17 cellular contexts compared by ENCODE assay signal in genomic region chr17:68602267-68602644, GRCh38. TPM values are rescaled to one million over a fixed set of nuclear protein-coding genes. Genes with fewer than 3 reads are reported as not detected.
DNase-seq lines count a peak whose midpoint lies in the region; ATAC-seq and TF ChIP-seq lines count a peak whose summit lies in the region.
"Had no signal": no experiment of that assay in that cellular context is flagged by ENCODE, and none has a peak within 500 bp of the region (broad histone marks: within the 10 kb centered on the region; RNA-seq: fewer than 3 reads in every experiment).

No MANE protein-coding gene starts in this region.

- H3K4me2 ChIP-seq in mesenchymal stem cell (ENCODE audit: low read length, poor library complexity, severe bottlenecking), result no peak overlapping the region
- H3K4me2 ChIP-seq: BLaER1, SK-N-SH had no signal

- TF ChIP-seq CTCF in stomach (IDR thresholded peaks at IDR 0.05) (no peak), chondrocyte (IDR thresholded peaks at IDR 0.05) (no peak)

- peak overlapping the region; percentile 76 for H3K4me3 Mint-ChIP-seq in T-helper 17 cell
- peak overlapping the region; percentile 81 for H3K4me3 Mint-ChIP-seq in dendritic cell treated with granulocyte-macrophage colony-stimulating factor and Interleukin-4, amounts not matched to agents 40 ng/mL and 50 ng/mL, for 4 days
- no peak overlapping the region for H3K4me3 Mint-ChIP-seq in chondrocyte (ENCODE audit: unreplicated experiment)
- H3K4me3 Mint-ChIP-seq: activated CD4-positive, alpha-beta memory T cell treated with anti-CD3 and anti-CD28 coated beads for 36 hours had no signal

- no peak overlapping the region for H4K8ac ChIP-seq in mesenchymal stem cell (ENCODE audit: low read length)

- H3K4me1 ChIP-seq in mesenchymal stem cell (ENCODE audit: control insufficient read depth, insufficient read depth, low read depth, low read length) (peaks cover 17% of the 10 kb centered on the region), stomach (peaks cover 23 to 53% (median 34%) of the 10 kb centered on the region in 4 donors)
- H3K4me1 ChIP-seq: BLaER1 had no signal

- no peak overlapping the region for H2BK5ac ChIP-seq in mesenchymal stem cell (ENCODE audit: low read depth, low read length, poor library complexity, severe bottlenecking)

- H3K4me3 ChIP-seq in mesenchymal stem cell (ENCODE audit: insufficient read depth in 1 of 2, low read depth in 1 of 2, low read length in 2 of 2) (peak overlapping the region in 1 of 2 experiments; percentile 62), stomach (no peak overlapping the region)
- H3K4me3 ChIP-seq: BLaER1 had no signal

- H3K9me3 ChIP-seq in T-helper 17 cell (ENCODE audit: control insufficient read depth, low read length, poor library complexity, severe bottlenecking), result no peaks in the 10 kb centered on the region
- H3K9me3 ChIP-seq in mesenchymal stem cell (ENCODE audit: control insufficient read depth, low read length), result peaks cover 15% of the 10 kb centered on the region
- peaks cover 0 to 3% (median under 1%) of the 10 kb centered on the region in 4 donors for H3K9me3 ChIP-seq in stomach
- H3K9me3 ChIP-seq: SK-N-SH had no signal

- intact Hi-C loops in dendritic cell treated with granulocyte-macrophage colony-stimulating factor and Interleukin-4, amounts not matched to agents 40 ng/mL and 50 ng/mL, for 4 days (cut with micrococcal nuclease), result no loop called here
- intact Hi-C loops in stomach (cut with DNase I; ENCODE audit: low total_unique reads), result no loop called here

- H3K27ac Mint-ChIP-seq in T-helper 17 cell, result no peak overlapping the region
- peak overlapping the region; percentile 85 for H3K27ac Mint-ChIP-seq in dendritic cell treated with granulocyte-macrophage colony-stimulating factor and Interleukin-4, amounts not matched to agents 40 ng/mL and 50 ng/mL, for 4 days
- no peak overlapping the region for H3K27ac Mint-ChIP-seq in chondrocyte (ENCODE audit: unreplicated experiment)
- H3K27ac Mint-ChIP-seq: activated CD4-positive, alpha-beta memory T cell treated with anti-CD3 and anti-CD28 coated beads for 36 hours; stimulated activated naive CD8-positive, alpha-beta T cell treated with anti-CD3 and anti-CD28 coated beads, Interleukin-15, amount 100 ng/mL, for 72 hours had no signal

- no peaks in the 10 kb centered on the region for H3K79me1 ChIP-seq in mesenchymal stem cell (replicated peaks; ENCODE audit: low read length, poor library complexity, severe bottlenecking)

- no peak overlapping the region for H3K4ac ChIP-seq in mesenchymal stem cell (ENCODE audit: low read depth in 1 of 2, low read length in 2 of 2)

- H3K27me3 Mint-ChIP-seq in T-helper 17 cell (peaks cover 56% of the 10 kb centered on the region), chondrocyte (ENCODE audit: low read depth) (peaks cover 33% of the 10 kb centered on the region)
- H3K27me3 Mint-ChIP-seq in dendritic cell treated with granulocyte-macrophage colony-stimulating factor and Interleukin-4, amounts not matched to agents 40 ng/mL and 50 ng/mL, for 4 days, result peaks cover 29% of the 10 kb centered on the region

- no peak overlapping the region for H3K18ac ChIP-seq in mesenchymal stem cell (ENCODE audit: low read depth in 1 of 2, low read length in 2 of 2)

- H3K23ac ChIP-seq in mesenchymal stem cell (ENCODE audit: low read length in 2 of 2), result no peak overlapping the region

- H3K9ac ChIP-seq in mesenchymal stem cell (ENCODE audit: low read length), result peak overlapping the region; percentile 65
- H3K9ac ChIP-seq: BLaER1, SK-N-SH had no signal

- H2BK15ac ChIP-seq in mesenchymal stem cell (ENCODE audit: low read depth, poor library complexity, severe bottlenecking), result no peak overlapping the region

- 71% methylated on average over 4 of the region's 5 CpGs for WGBS in mesenchymal stem cell
- WGBS in stomach, 5 donors, result 54 to 63% (median 58%) methylated on average over 5 of the region's 5 CpGs

- ATAC-seq in T-helper 17 cell (no peak), GM19023 (IDR thresholded peaks at IDR 0.05; ENCODE audit: unreplicated experiment) (no peak)
- ATAC-seq: PC-3; stimulated activated naive CD8-positive, alpha-beta T cell treated with anti-CD3 and anti-CD28 coated beads, Interleukin-15, amount 100 ng/mL, for 72 hours had no signal

- no peak overlapping the region for H4K91ac ChIP-seq in mesenchymal stem cell (ENCODE audit: low read length)

- H3K36me3 ChIP-seq in mesenchymal stem cell (ENCODE audit: control insufficient read depth in 1 of 2, insufficient read depth in 2 of 2, low read depth in 1 of 2, low read length in 2 of 2) (peaks cover 0 to 18% of the 10 kb centered on the region in 2 experiments), stomach (no peaks in the 10 kb centered on the region)
- H3K36me3 ChIP-seq: BLaER1 had no signal

- no peak overlapping the region for H2AK5ac ChIP-seq in mesenchymal stem cell (ENCODE audit: low read length, severe bottlenecking)

- H3K9me3 Mint-ChIP-seq in dendritic cell treated with granulocyte-macrophage colony-stimulating factor and Interleukin-4, amounts not matched to agents 40 ng/mL and 50 ng/mL, for 4 days, result peaks cover 5% of the 10 kb centered on the region
- peaks cover 11% of the 10 kb centered on the region for H3K9me3 Mint-ChIP-seq in chondrocyte (ENCODE audit: low read depth)

- H3K27me3 ChIP-seq in mesenchymal stem cell (ENCODE audit: control insufficient read depth in 1 of 2, insufficient read depth in 1 of 2, low read length in 2 of 2) (peaks cover 0 to 70% of the 10 kb centered on the region in 2 experiments), stomach (peaks cover 0 to 28% (median 16%) of the 10 kb centered on the region in 3 donors)

- DNase-seq in T-helper 17 cell, result no peak
- no peak for DNase-seq in mesenchymal stem cell
- DNase-seq in stomach, result no peak
- no peak for DNase-seq in Ammon's horn (ENCODE audit: low spot score)
- DNase-seq in chondrocyte (ENCODE audit: low spot score), result no peak
- DNase-seq: activated CD4-positive, alpha-beta memory T cell treated with anti-CD3 and anti-CD28 coated beads for 36 hours; DMS79; effector CD8-positive, alpha-beta T cell; NCI-H146; NCI-H524; PC-3; SK-N-SH; stimulated activated naive CD8-positive, alpha-beta T cell treated with anti-CD3 and anti-CD28 coated beads, Interleukin-15, amount 100 ng/mL, for 72 hours had no signal

- no peak overlapping the region for H2AFZ ChIP-seq in mesenchymal stem cell (ENCODE audit: low read depth, low read length)

- no peak overlapping the region for H3K27ac ChIP-seq in mesenchymal stem cell (ENCODE audit: low read length, poor library complexity, severe bottlenecking)
- H3K27ac ChIP-seq in stomach, result peak overlapping the region; percentile 74 to 92 (median 85)
- H3K27ac ChIP-seq: BLaER1 had no signal

- no peak for TF ChIP-seq EP300 in stomach (IDR thresholded peaks at IDR 0.05)

- H3K4me1 Mint-ChIP-seq in T-helper 17 cell (peaks cover 7% of the 10 kb centered on the region), chondrocyte (ENCODE audit: low read depth) (peaks cover 8% of the 10 kb centered on the region)
- H3K4me1 Mint-ChIP-seq in dendritic cell treated with granulocyte-macrophage colony-stimulating factor and Interleukin-4, amounts not matched to agents 40 ng/mL and 50 ng/mL, for 4 days (ENCODE audit: low read depth), result peaks cover 65% of the 10 kb centered on the region

- H3K36me3 Mint-ChIP-seq in T-helper 17 cell (ENCODE audit: low read depth) (peaks cover 5% of the 10 kb centered on the region), chondrocyte (ENCODE audit: low read depth) (no peaks in the 10 kb centered on the region)
- peaks cover 6% of the 10 kb centered on the region for H3K36me3 Mint-ChIP-seq in dendritic cell treated with granulocyte-macrophage colony-stimulating factor and Interleukin-4, amounts not matched to agents 40 ng/mL and 50 ng/mL, for 4 days (ENCODE audit: low read depth)
- H3K36me3 Mint-ChIP-seq: activated CD4-positive, alpha-beta memory T cell treated with anti-CD3 and anti-CD28 coated beads for 36 hours had no signal

- no peak overlapping the region for H2BK12ac ChIP-seq in mesenchymal stem cell (ENCODE audit: low read length in 2 of 2)

- TF ChIP-seq POLR2A in stomach (IDR thresholded peaks at IDR 0.05), result no peak

- no peak overlapping the region for H2BK120ac ChIP-seq in mesenchymal stem cell (ENCODE audit: low read depth, low read length)

- no peak overlapping the region for H3K14ac ChIP-seq in mesenchymal stem cell (ENCODE audit: low read length in 2 of 2)

RNA-seq across cellular contexts. Expression of gene FAM20A, which starts 1.1 kb away (rescaled TPM):
- total RNA-seq in T-helper 17 cell (under 1 TPM in 1 of 2 donors, not detected in 1; 0.42 TPM), stomach (10 to 100 TPM in 4 of 5 donors, not detected in 1; 13.8 to 81.3 (median 43.1) TPM), chondrocyte (not detected in 3 replicates)
- 0.37 TPM for polyA plus RNA-seq in mesenchymal stem cell (2013, experiment 1 of 2)
- polyA plus RNA-seq in mesenchymal stem cell (2013, experiment 2 of 2), result 0.44 TPM
- polyA plus RNA-seq in stomach, result 10 to 100 TPM; 11.4 to 17.0 (median 13.1) TPM
- total RNA-seq: activated CD4-positive, alpha-beta memory T cell treated with anti-CD3 and anti-CD28 coated beads for 36 hours had no signal
- polyA plus RNA-seq: neural cell, SK-N-SH had no signal
